9 cellular contexts compared by ENCODE assay signal in genomic region chr14:36315159-36315853, GRCh38. TPM values are rescaled to one million over a fixed set of nuclear protein-coding genes. Genes with fewer than 3 reads are reported as not detected.
DNase-seq lines count a peak whose midpoint lies in the region; ATAC-seq, FAIRE-seq and TF ChIP-seq lines count a peak whose summit lies in the region.
"Had no signal": no experiment of that assay in that cellular context is flagged by ENCODE, and none has a peak within 500 bp of the region (broad histone marks: within the 10 kb centered on the region; RNA-seq: fewer than 3 reads in every experiment).

No MANE protein-coding gene starts in this region.

- FAIRE-seq in keratinocyte (lab: Jason Lieb, UNC) = no peak

- H3K4me3 ChIP-seq in keratinocyte (ENCODE audit: control insufficient read depth in 2 of 3, extremely low read depth in 1 of 3, insufficient read depth in 2 of 3, low read depth in 1 of 3, low read length in 3 of 3) = no peak overlapping the region
- H3K4me3 ChIP-seq in heart left ventricle = no peak overlapping the region
- no peak overlapping the region for H3K4me3 ChIP-seq in MG63

- dilution Hi-C loops in keratinocyte (cut with MboI; ENCODE audit: extremely low pct_ligation_motif_present, low sequenced_read_pairs) = no loop called here

- H3K4me1 ChIP-seq in keratinocyte (ENCODE audit: control insufficient read depth, extremely low read depth, insufficient read depth, low read length) = peaks cover 39% of the 10 kb centered on the region
- H3K4me1 ChIP-seq in heart left ventricle = peaks cover 0 to 25% (median 13%) of the 10 kb centered on the region in 12 donors
- H3K4me1 ChIP-seq: parathyroid adenoma had no signal

- DNase-seq in KBM-7 = peak; percentile 14
- no peak for DNase-seq in keratinocyte (ENCODE audit: low read depth, low spot score)
- no peak for DNase-seq in heart left ventricle
- no peak for DNase-seq in MG63
- no peak for DNase-seq in NCI-H2196 (lab: John Stamatoyannopoulos, UW; ENCODE audit: unreplicated experiment)

- in situ Hi-C loops in KBM-7 (cut with MboI; ENCODE audit: low pct_unique_long_range_greater_than_20kb, low sequenced_read_pairs) = no loop called here

- no peak overlapping the region for H3K4me2 ChIP-seq in keratinocyte (ENCODE audit: control insufficient read depth, extremely low read depth, insufficient read depth, low read depth, low read length)

- H3K9me1 ChIP-seq in keratinocyte (ENCODE audit: control insufficient read depth, extremely low read depth, insufficient read depth, low read length) = peaks cover 5% of the 10 kb centered on the region

- H2AFZ ChIP-seq in keratinocyte (ENCODE audit: control insufficient read depth, low read length) = no peak overlapping the region
- H2AFZ ChIP-seq: parathyroid adenoma had no signal

- H3K27me3 ChIP-seq in keratinocyte (ENCODE audit: control insufficient read depth, extremely low read depth, insufficient read depth, low read length) (no peaks in the 10 kb centered on the region), heart left ventricle (no peaks in the 10 kb centered on the region), MG63 (no peaks in the 10 kb centered on the region)

- ATAC-seq in GM18511 (IDR thresholded peaks at IDR 0.05; ENCODE audit: unreplicated experiment) (peak; percentile 58), GM21529 (IDR thresholded peaks at IDR 0.05; ENCODE audit: unreplicated experiment) (peak; percentile 64), GM19467 (IDR thresholded peaks at IDR 0.05; ENCODE audit: unreplicated experiment) (no peak), heart left ventricle (no peak)

- peaks cover 6% of the 10 kb centered on the region for H4K20me1 ChIP-seq in keratinocyte (ENCODE audit: control insufficient read depth, extremely low read depth, insufficient read depth, low read length)

- H3K27ac ChIP-seq in keratinocyte (ENCODE audit: control insufficient read depth, insufficient read depth, low read length) (peak overlapping the region; percentile 61), heart left ventricle (no peak overlapping the region)
- H3K27ac ChIP-seq: parathyroid adenoma had no signal

- no peak for TF ChIP-seq POLR2A in heart left ventricle (IDR thresholded peaks at IDR 0.05)

- H3K9ac ChIP-seq in keratinocyte (ENCODE audit: control insufficient read depth, extremely low read depth, insufficient read depth, low read length) = peak overlapping the region; percentile 28
- H3K9ac ChIP-seq: parathyroid adenoma had no signal

- intact Hi-C loops in heart left ventricle (cut with DNase I) = no loop called here

- TF ChIP-seq CTCF in keratinocyte (optimal IDR thresholded peaks at IDR 0.05 in 1 of 3, IDR thresholded peaks at IDR 0.05 in 1 of 3, conservative IDR thresholded peaks at IDR 0.05 in 1 of 3; ENCODE audit: extremely low read depth in 1 of 3, insufficient read depth in 2 of 3, low read length in 3 of 3) = no peak
- no peak for TF ChIP-seq CTCF in heart left ventricle (IDR thresholded peaks at IDR 0.05)

- WGBS in heart left ventricle, 4 donors = 69 to 80% (median 73%) methylated on average over 3 of the region's 3 CpGs

- no peaks in the 10 kb centered on the region for H3K9me3 ChIP-seq in keratinocyte (ENCODE audit: control insufficient read depth, low read depth, low read length)
- no peaks in the 10 kb centered on the region for H3K9me3 ChIP-seq in heart left ventricle
- H3K9me3 ChIP-seq in MG63 = no peaks in the 10 kb centered on the region

- H3K36me3 ChIP-seq in keratinocyte (ENCODE audit: control insufficient read depth in 2 of 2, extremely low read depth in 1 of 2, insufficient read depth in 2 of 2, low read length in 2 of 2) = peaks cover 2 to 3% of the 10 kb centered on the region in 2 experiments
- peaks cover 0 to 38% (median 26%) of the 10 kb centered on the region in 9 donors for H3K36me3 ChIP-seq in heart left ventricle
- H3K36me3 ChIP-seq in MG63 = peaks cover 13% of the 10 kb centered on the region

- peaks cover 53% of the 10 kb centered on the region for H3K79me2 ChIP-seq in keratinocyte (ENCODE audit: control insufficient read depth, insufficient read depth, low read length)
- H3K79me2 ChIP-seq: parathyroid adenoma had no signal

RNA-seq across cellular contexts. Expression of gene MBIP, which starts 5.1 kb away (rescaled TPM):
- 16.0 to 28.3 TPM (median 17.2 TPM) in 3 replicates for polyA plus RNA-seq in keratinocyte
- polyA plus RNA-seq in keratinocyte (2011; ENCODE audit: low read depth) = 63.5 TPM
- 11.0 and 20.7 TPM in 2 replicates for polyA plus RNA-seq in keratinocyte (2011; cell fraction: cytosol; rRNA removed)
- polyA plus RNA-seq in keratinocyte (2011; cell fraction: nucleus; rRNA removed) = 17.1 and 24.7 TPM in 2 replicates
- polyA plus RNA-seq in keratinocyte (2012; ENCODE audit: low replicate concordance) = 11.7 and 26.1 TPM in 2 replicates
- polyA minus RNA-seq in keratinocyte = 5.1 to 14.5 TPM (median 9.5 TPM) in 3 replicates
- polyA minus RNA-seq in keratinocyte (2011; cell fraction: cytosol; rRNA and poly(A)+ RNA removed) = 7.1 TPM
- polyA minus RNA-seq in keratinocyte (2011; cell fraction: nucleus; rRNA and poly(A)+ RNA removed) = 5.4 and 8.8 TPM in 2 replicates
- 10 to 100 TPM in 4 of 9 donors, 1 to 10 TPM in 5; 4.8 to 17.1 (median 9.1) TPM for total RNA-seq in heart left ventricle
- 10 to 100 TPM in 1 of 2 donors, 1 to 10 TPM in 1; 5.2 to 10.2 TPM for polyA plus RNA-seq in heart left ventricle
- total RNA-seq in MG63 (2014; rRNA removed; shearing (Covaris generic); ENCODE audit: low replicate concordance) = 4.2 and 24.8 TPM in 2 replicates

Comparison
In these comparisons a context has a peak if more than half of its experiments do, and no peak if none do; other contexts are left out.
1. ATAC-seq: peak in GM18511 (single experiment) and GM21529 (single experiment); none in GM19467 (single experiment) and heart left ventricle (0 of 4).